ENCODE assay signal across 18 cellular contexts in the genomic region with DNA sequence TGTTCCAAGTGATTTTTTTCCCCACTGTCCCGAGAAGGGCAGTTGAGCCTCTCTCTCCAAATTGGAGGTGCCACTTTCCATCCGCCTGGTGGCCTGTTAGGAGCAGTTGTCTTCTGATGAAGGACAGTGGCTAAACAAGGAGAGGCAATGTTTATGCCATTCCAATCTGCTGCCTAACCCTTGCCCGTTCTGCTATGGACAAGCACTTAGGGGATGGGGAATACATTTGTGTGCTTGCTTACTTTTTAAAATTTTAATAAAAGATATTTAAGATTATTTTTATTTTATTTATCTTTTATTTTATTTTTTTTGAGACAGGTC. TPM values are rescaled to one million over a fixed set of nuclear protein-coding genes. Genes with fewer than 3 reads are reported as not detected.
DNase-seq lines count a peak whose midpoint lies in the region; ATAC-seq and TF ChIP-seq lines count a peak whose summit lies in the region.
"Had no signal": no experiment of that assay in that cellular context is flagged by ENCODE, and none has a peak within 500 bp of the region (broad histone marks: within the 10 kb centered on the region; RNA-seq: fewer than 3 reads in every experiment).

No MANE protein-coding gene starts in this region.

- TF ChIP-seq CTCF in heart right ventricle (IDR thresholded peaks at IDR 0.05), result peak in 1 of 9 donors; percentile 25
- TF ChIP-seq CTCF in nephron progenitor cell (IDR thresholded peaks at IDR 0.05), result no peak
- no peak for TF ChIP-seq CTCF in smooth muscle cell (IDR thresholded peaks at IDR 0.05; ENCODE audit: borderline replicate concordance, insufficient read depth, poor library complexity, severe bottlenecking)
- no peak for TF ChIP-seq CTCF in CD4-positive, alpha-beta T cell (IDR thresholded peaks at IDR 0.05)

- H3K4me1 ChIP-seq in heart right ventricle, result peaks cover 0 to 55% (median 25%) of the 10 kb centered on the region in 9 donors
- H3K4me1 ChIP-seq in smooth muscle cell (ENCODE audit: low read depth), result no peaks in the 10 kb centered on the region

- ATAC-seq in Right ventricle myocardium inferior (peak; percentile 18), left cardiac atrium (no peak), heart right ventricle (peak in 5 of 8 donors; percentile 12 to 70 (median 14)), GM21515 (IDR thresholded peaks at IDR 0.05; ENCODE audit: unreplicated experiment) (no peak)
- ATAC-seq in CD4-positive, alpha-beta T cell (ENCODE audit: poor library complexity), result no peak

- H3K9me3 ChIP-seq in heart right ventricle, result peaks cover 0 to 10% (median 0%) of the 10 kb centered on the region in 11 donors
- H3K9me3 ChIP-seq in smooth muscle cell (replicated peaks; ENCODE audit: low read depth), result no peaks in the 10 kb centered on the region
- H3K9me3 ChIP-seq in CD4-positive, alpha-beta T cell (ENCODE audit: control insufficient read depth, low read length), result no peaks in the 10 kb centered on the region

- H3K9ac ChIP-seq in smooth muscle cell (ENCODE audit: low read depth), result no peak overlapping the region

- peaks cover 0 to 11% (median 0%) of the 10 kb centered on the region in 9 donors for H3K36me3 ChIP-seq in heart right ventricle
- no peaks in the 10 kb centered on the region for H3K36me3 ChIP-seq in smooth muscle cell (ENCODE audit: low read depth)

- H3K4me1 Mint-ChIP-seq in nephron progenitor cell, result no peaks in the 10 kb centered on the region
- H3K4me1 Mint-ChIP-seq in CD4-positive, alpha-beta T cell (ENCODE audit: low read depth), result peaks cover 49% of the 10 kb centered on the region

- H3K27ac ChIP-seq in heart right ventricle, result peak overlapping the region in 4 of 10 donors; percentile 9 to 59 (median 44)
- no peak overlapping the region for H3K27ac ChIP-seq in smooth muscle cell (ENCODE audit: low read depth)
- H3K27ac ChIP-seq in CD4-positive, alpha-beta T cell (ENCODE audit: low read depth, low read length), result no peak overlapping the region

- no peak overlapping the region for H3K4me3 ChIP-seq in heart right ventricle
- H3K4me3 ChIP-seq in smooth muscle cell, result no peak overlapping the region

- 60 to 73% methylated on average over 3 of the region's 3 CpGs for WGBS in heart right ventricle, 2 donors
- 91% methylated on average over 3 of the region's 3 CpGs for WGBS in smooth muscle cell (ENCODE audit: low lambda C conversion rate)

- DNase-seq in Right ventricle myocardium inferior (ENCODE audit: missing footprints) (no peak), left cardiac atrium (no peak), heart right ventricle (no peak), mucosa of gallbladder (ENCODE audit: low spot score) (peak; percentile 8), nephron progenitor cell (no peak), smooth muscle cell (lab: John Stamatoyannopoulos, UW; ENCODE audit: unreplicated experiment) (no peak)
- DNase-seq in CD4-positive, alpha-beta T cell, result no peak
- DNase-seq: EL, GF-D8, H7, Kasumi-1, NCI-H1694, NCI-H2081, NCI-H446, NCI-H526, OCI-M1 had no signal

- peaks cover 34% of the 10 kb centered on the region for H3K9me3 Mint-ChIP-seq in nephron progenitor cell
- peaks cover 3% of the 10 kb centered on the region for H3K9me3 Mint-ChIP-seq in CD4-positive, alpha-beta T cell

- no peaks in the 10 kb centered on the region for H3K79me2 ChIP-seq in smooth muscle cell (ENCODE audit: low read depth)

- POLR2A ChIA-PET in CD4-positive, alpha-beta T cell (lab: Charles Lee), result interaction anchor here (3.0 kb wide), 1 partner anchor 12 kb away, joined by 24 read pairs; a partner anchor contains a TSS

- no peaks in the 10 kb centered on the region for H3K27me3 ChIP-seq in heart right ventricle
- no peaks in the 10 kb centered on the region for H3K27me3 ChIP-seq in smooth muscle cell (ENCODE audit: low read depth)
- no peaks in the 10 kb centered on the region for H3K27me3 ChIP-seq in CD4-positive, alpha-beta T cell (ENCODE audit: control insufficient read depth, insufficient read depth, low read length)

- H3K36me3 Mint-ChIP-seq in nephron progenitor cell (ENCODE audit: low read depth), result peaks cover 18% of the 10 kb centered on the region
- H3K36me3 Mint-ChIP-seq in CD4-positive, alpha-beta T cell (ENCODE audit: low read depth), result peaks cover 34% of the 10 kb centered on the region

- intact Hi-C loops in Right ventricle myocardium inferior (cut with DNase I), result no loop called here
- intact Hi-C loops in left cardiac atrium (cut with DNase I), result no loop called here
- intact Hi-C loops in heart right ventricle (cut with DNase I), result loop anchor here in 1 of 10 donors (5.0 kb wide), 1 partner anchor 35 kb away; no protein-coding TSS in a partner anchor
- intact Hi-C loops in CD4-positive, alpha-beta T cell (cut with DNase I, micrococcal nuclease), result no loop called here

- H2AFZ ChIP-seq in smooth muscle cell (ENCODE audit: low read depth), result no peak overlapping the region

- H3K27me3 Mint-ChIP-seq in nephron progenitor cell (ENCODE audit: low read depth, poor library complexity), result peaks cover 3% of the 10 kb centered on the region
- H3K27me3 Mint-ChIP-seq in CD4-positive, alpha-beta T cell, result no peaks in the 10 kb centered on the region

- H3K4me3 Mint-ChIP-seq in nephron progenitor cell, result no peak overlapping the region
- H3K4me3 Mint-ChIP-seq in CD4-positive, alpha-beta T cell, result no peak overlapping the region
- H3K4me3 Mint-ChIP-seq: CD14-positive monocyte had no signal

- H3K4me2 ChIP-seq in smooth muscle cell, result no peak overlapping the region

- no peaks in the 10 kb centered on the region for H3F3A ChIP-seq in smooth muscle cell (ENCODE audit: low read depth)

- no peaks in the 10 kb centered on the region for H4K20me1 ChIP-seq in smooth muscle cell (ENCODE audit: low read depth)

- CTCF ChIA-PET in CD4-positive, alpha-beta T cell (lab: Charles Lee), result no interaction called here

- H3K27ac Mint-ChIP-seq in nephron progenitor cell, result no peak overlapping the region
- H3K27ac Mint-ChIP-seq in CD4-positive, alpha-beta T cell, result no peak overlapping the region

RNA-seq across cellular contexts. Expression of a gene that starts 12.0 kb away (rescaled TPM):
- total RNA-seq in Right ventricle myocardium inferior (412 TPM), left cardiac atrium (100 to 1,000 TPM; 107 to 179 TPM), heart right ventricle (100 to 1,000 TPM; 167 to 495 (median 266) TPM), mucosa of gallbladder (109 TPM), smooth muscle cell (3.1 and 3.4 TPM in 2 replicates)
- polyA plus RNA-seq in heart right ventricle (100 to 1,000 TPM; 136 to 242 TPM), smooth muscle cell (3.4 and 4.2 TPM in 2 replicates)
- 10 to 100 TPM; 55.0 to 56.0 TPM for total RNA-seq in CD4-positive, alpha-beta T cell

Comparison
In these comparisons a context has a peak if more than half of its experiments do, and no peak if none do; other contexts are left out.
1. ATAC-seq: peak in Right ventricle myocardium inferior (single experiment) and heart right ventricle (5 of 8); none in left cardiac atrium (0 of 2), CD4-positive, alpha-beta T cell (single experiment) and GM21515 (single experiment).
2. RNA of a gene that starts 12.0 kb away (total RNA-seq): 412 TPM in Right ventricle myocardium inferior (single experiment), 167 to 495 TPM in heart right ventricle, 107 to 179 TPM in left cardiac atrium, 109 TPM in mucosa of gallbladder (single experiment) and 55.0 to 56.0 TPM in CD4-positive, alpha-beta T cell; 3.1 to 3.4 TPM in smooth muscle cell; every median in the first group is over 10 times any median in the second.